Comparison of ENCODE assay signal across 8 cellular contexts in the genomic region with DNA sequence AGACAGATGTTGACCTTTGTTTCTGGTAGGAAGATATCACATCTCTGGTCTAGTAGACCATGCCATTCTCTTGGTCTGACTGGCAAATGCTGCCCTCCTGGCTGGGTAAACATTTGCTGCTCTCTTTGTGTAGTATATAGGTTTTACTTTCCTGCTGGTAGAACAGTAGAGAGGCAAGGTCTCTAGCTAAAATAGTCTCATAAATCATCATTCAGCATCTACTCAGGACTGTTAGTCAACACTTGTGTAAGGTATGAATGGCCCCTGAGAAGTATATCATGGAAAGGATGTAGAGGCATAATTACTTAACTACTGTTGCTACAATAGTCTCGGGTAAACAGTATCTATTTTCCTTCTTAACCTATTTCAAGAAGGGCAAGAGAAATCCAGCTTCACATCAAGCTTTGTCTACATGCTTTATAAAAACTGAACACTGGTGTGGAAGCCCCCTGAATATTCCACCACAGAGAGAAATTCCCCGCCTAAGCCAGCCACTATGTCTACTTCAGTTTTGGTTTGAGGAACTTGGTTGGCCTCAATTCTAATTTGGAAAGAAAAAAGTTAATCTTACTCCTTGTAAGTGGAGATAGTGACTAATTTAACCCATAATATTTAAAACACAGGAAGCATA. TPM values are rescaled to one million over a fixed set of nuclear protein-coding genes. Genes with fewer than 3 reads are reported as not detected.
DNase-seq lines count a peak whose midpoint lies in the region; ATAC-seq and TF ChIP-seq lines count a peak whose summit lies in the region.

No MANE protein-coding gene starts in this region.

- H3K27me3 ChIP-seq in CD4-positive, CD25-positive, alpha-beta regulatory T cell (ENCODE audit: control insufficient read depth, insufficient read depth, low read length) = no peaks in the 10 kb centered on the region
- no peaks in the 10 kb centered on the region for H3K27me3 ChIP-seq in effector memory CD4-positive, alpha-beta T cell (replicated peaks; ENCODE audit: control insufficient read depth, insufficient read depth, low read length, poor library complexity, severe bottlenecking)
- H3K27me3 ChIP-seq in thyroid gland = no peaks in the 10 kb centered on the region

- peaks cover 25% of the 10 kb centered on the region for H3K4me1 ChIP-seq in CD4-positive, CD25-positive, alpha-beta regulatory T cell (ENCODE audit: control insufficient read depth, insufficient read depth, low read length, poor library complexity, severe bottlenecking)
- H3K4me1 ChIP-seq in OCI-LY7 (ENCODE audit: insufficient read depth, low read length, poor library complexity, severe bottlenecking) (peaks cover 29% of the 10 kb centered on the region), thyroid gland (no peaks in the 10 kb centered on the region)
- H3K4me1 ChIP-seq in effector memory CD4-positive, alpha-beta T cell (ENCODE audit: control insufficient read depth, insufficient read depth, low read length, poor library complexity, severe bottlenecking) = peaks cover 7% of the 10 kb centered on the region

- no peaks in the 10 kb centered on the region for H3K79me2 ChIP-seq in OCI-LY7 (ENCODE audit: insufficient read depth, low read depth, low read length)

- H3K9me2 ChIP-seq in OCI-LY7 (ENCODE audit: insufficient read depth, low read length) = no peaks in the 10 kb centered on the region

- H4K20me1 ChIP-seq in OCI-LY7 (ENCODE audit: insufficient read depth, low read length) = no peaks in the 10 kb centered on the region

- H2AFZ ChIP-seq in OCI-LY7 (ENCODE audit: low read length) = peak overlapping the region; percentile 98

- no TSS peak for BruUV-seq in OCI-LY7 (replicated peaks; lab: Mats Ljungman, UMichigan)

- H3K9me3 ChIP-seq in CD4-positive, CD25-positive, alpha-beta regulatory T cell (ENCODE audit: control insufficient read depth in 2 of 2, low read length in 2 of 2) = no peaks in the 10 kb centered on the region
- no peaks in the 10 kb centered on the region for H3K9me3 ChIP-seq in OCI-LY7 (ENCODE audit: low read length)
- H3K9me3 ChIP-seq in effector memory CD4-positive, alpha-beta T cell (ENCODE audit: control insufficient read depth, low read length) = no peaks in the 10 kb centered on the region
- H3K9me3 ChIP-seq in thyroid gland = no peaks in the 10 kb centered on the region

- no peaks in the 10 kb centered on the region for H3K36me3 Mint-ChIP-seq in CD4-positive, CD25-positive, alpha-beta regulatory T cell

- H3K4me1 Mint-ChIP-seq in CD4-positive, CD25-positive, alpha-beta regulatory T cell = peaks cover 16 to 32% (median 27%) of the 10 kb centered on the region in 4 donors

- peak overlapping the region; percentile 74 to 89 (median 80) for H3K27ac Mint-ChIP-seq in CD4-positive, CD25-positive, alpha-beta regulatory T cell

- DNase-seq in CD4-positive, CD25-positive, alpha-beta regulatory T cell = peak in 2 of 3 donors; percentile 9 to 27
- DNase-seq in OCI-LY7 (ENCODE audit: low spot score) (peak; percentile 20), thyroid gland (no peak), retina (no peak), NCI-H146 treated with DMSO at 0.1 percent for 48 hours (lab: John Stamatoyannopoulos, UW; ENCODE audit: unreplicated experiment) (no peak)
- no peak for DNase-seq in effector memory CD4-positive, alpha-beta T cell

- 86 to 91% methylated on average over 2 of the region's 2 CpGs for WGBS in thyroid gland, 2 donors

- no peaks in the 10 kb centered on the region for H3K9me3 Mint-ChIP-seq in CD4-positive, CD25-positive, alpha-beta regulatory T cell

- intact Hi-C loops in OCI-LY7 (cut with micrococcal nuclease; ENCODE audit: unreplicated experiment) (no loop called here), thyroid gland (cut with DNase I) (no loop called here)

- H3K36me3 ChIP-seq in CD4-positive, CD25-positive, alpha-beta regulatory T cell (ENCODE audit: control insufficient read depth, insufficient read depth, low read length) = no peaks in the 10 kb centered on the region
- H3K36me3 ChIP-seq in OCI-LY7 (ENCODE audit: insufficient read depth, low read length) (no peaks in the 10 kb centered on the region), thyroid gland (no peaks in the 10 kb centered on the region)
- H3K36me3 ChIP-seq in effector memory CD4-positive, alpha-beta T cell (ENCODE audit: control insufficient read depth, insufficient read depth, low read length) = no peaks in the 10 kb centered on the region

- TF ChIP-seq POLR2A in thyroid gland (IDR thresholded peaks at IDR 0.05) = no peak

- H3K27me3 Mint-ChIP-seq in CD4-positive, CD25-positive, alpha-beta regulatory T cell = no peaks in the 10 kb centered on the region

- TF ChIP-seq CTCF in OCI-LY7 (conservative IDR thresholded peaks at IDR 0.05; ENCODE audit: low read length) (no peak), thyroid gland (IDR thresholded peaks at IDR 0.05) (no peak)

- peak overlapping the region; percentile 63 for H3K27ac ChIP-seq in CD4-positive, CD25-positive, alpha-beta regulatory T cell (ENCODE audit: insufficient read depth, low read length, poor library complexity, severe bottlenecking)
- peak overlapping the region; percentile 12 for H3K27ac ChIP-seq in OCI-LY7 (ENCODE audit: low read depth, low read length, poor library complexity, severe bottlenecking)
- no peak overlapping the region for H3K27ac ChIP-seq in effector memory CD4-positive, alpha-beta T cell (ENCODE audit: insufficient read depth, low read length, poor library complexity, severe bottlenecking)
- no peak overlapping the region for H3K27ac ChIP-seq in thyroid gland

- CTCF ChIA-PET in OCI-LY7 (lab: Charles Lee; ENCODE audit: unreplicated experiment) = no interaction called here

- ATAC-seq in CD4-positive, CD25-positive, alpha-beta regulatory T cell (ENCODE audit: low read depth in 2 of 2) = peak; percentile 70 to 71
- peak; percentile 68 for ATAC-seq in GM19372 (IDR thresholded peaks at IDR 0.05; ENCODE audit: low read depth, unreplicated experiment)
- peak; percentile 62 for ATAC-seq in HG03378 (IDR thresholded peaks at IDR 0.05; ENCODE audit: unreplicated experiment)

- POLR2A ChIA-PET in OCI-LY7 (lab: Charles Lee) = interaction anchor here (0.6 to 12.4 kb wide), 8 partner anchors 8 to 351 kb away, joined by 3 to 117 read pairs (median 3); a partner anchor contains a TSS

- H3K4me3 Mint-ChIP-seq in CD4-positive, CD25-positive, alpha-beta regulatory T cell = peak overlapping the region; percentile 2 to 70 (median 56)

- peak overlapping the region; percentile 53 for H3K4me2 ChIP-seq in OCI-LY7 (ENCODE audit: low read length)

- H3K4me3 ChIP-seq in CD4-positive, CD25-positive, alpha-beta regulatory T cell (ENCODE audit: low read depth, low read length) = peak overlapping the region; percentile 61
- H3K4me3 ChIP-seq in OCI-LY7 (ENCODE audit: low read depth, low read length, poor library complexity, severe bottlenecking) = peak overlapping the region; percentile 4
- no peak overlapping the region for H3K4me3 ChIP-seq in effector memory CD4-positive, alpha-beta T cell (ENCODE audit: insufficient read depth, low read depth, low read length, poor library complexity, severe bottlenecking)
- H3K4me3 ChIP-seq in thyroid gland (replicated peaks in 1 of 3) = no peak overlapping the region

RNA-seq across cellular contexts. Expression of a gene that starts 18.4 kb away (rescaled TPM):
- 189 TPM for total RNA-seq in CD4-positive, CD25-positive, alpha-beta regulatory T cell
- polyA plus RNA-seq in CD4-positive, CD25-positive, alpha-beta regulatory T cell = 10 to 100 TPM; 20.8 to 35.9 (median 26.4) TPM
- 121 and 148 TPM in 2 replicates for total RNA-seq in OCI-LY7 (2014; rRNA removed; shearing (Covaris generic))
- 120 and 125 TPM in 2 replicates for total RNA-seq in OCI-LY7 (2022)
- 100 to 1,000 TPM; 115 to 165 (median 131) TPM for total RNA-seq in thyroid gland

Comparison
In these comparisons a context has a peak if more than half of its experiments do, and no peak if none do; other contexts are left out.
1. DNase-seq: peak in CD4-positive, CD25-positive, alpha-beta regulatory T cell (2 of 3) and OCI-LY7 (single experiment); none in effector memory CD4-positive, alpha-beta T cell (0 of 3), thyroid gland (0 of 2), retina (single experiment) and NCI-H146 treated with DMSO at 0.1 percent for 48 hours (single experiment).
2. H3K27ac ChIP-seq: peak in CD4-positive, CD25-positive, alpha-beta regulatory T cell (single experiment) and OCI-LY7 (single experiment); none in effector memory CD4-positive, alpha-beta T cell (single experiment) and thyroid gland (0 of 3).
3. H3K4me3 ChIP-seq: peak in CD4-positive, CD25-positive, alpha-beta regulatory T cell (single experiment) and OCI-LY7 (single experiment); none in effector memory CD4-positive, alpha-beta T cell (single experiment) and thyroid gland (0 of 3).
4. Peak in every context shown above with its lines, with median percentiles within 50 percentile points of each other: ATAC-seq.